In the genomic region with DNA sequence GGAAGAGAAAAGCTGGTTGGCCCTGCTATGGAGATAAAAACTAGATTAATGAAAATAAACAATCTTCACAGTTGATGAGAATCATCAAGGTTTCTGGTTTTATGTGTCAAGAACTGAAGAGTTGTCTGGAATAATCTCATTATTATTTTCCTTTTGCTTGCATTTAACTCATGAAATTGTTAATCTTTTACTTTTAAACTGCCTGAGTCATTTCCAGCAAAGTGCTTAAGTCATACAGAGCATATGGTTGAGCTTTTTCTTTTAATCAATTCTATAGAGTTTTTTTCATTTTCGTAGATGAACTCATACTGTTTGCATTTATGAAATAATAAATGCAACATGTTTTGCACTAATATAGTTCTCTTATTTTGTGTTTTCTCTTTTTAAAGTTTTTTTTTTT, we compare ENCODE assay signal across 23 cellular contexts.
DNase-seq lines count a peak whose midpoint lies in the region; FAIRE-seq and TF ChIP-seq lines count a peak whose summit lies in the region.
"Had no signal": no experiment of that assay in that cellular context is flagged by ENCODE, and none has a peak within 500 bp of the region (broad histone marks: within the 10 kb centered on the region; RNA-seq: fewer than 3 reads in every experiment).

No MANE protein-coding gene starts in this region.

- no peaks in the 10 kb centered on the region for H3K4me1 ChIP-seq in small intestine (ENCODE audit: control insufficient read depth in 2 of 2, insufficient read depth in 1 of 2, low read depth in 1 of 2, low read length in 1 of 2)
- H3K4me1 ChIP-seq: BLaER1 treated with 17β-estradiol and CSF1 and Interleukin-3, amounts not matched to agents 10 nM and 100 nM had no signal

- TF ChIP-seq CTCF in WERI-Rb-1 (IDR thresholded peaks at IDR 0.05; ENCODE audit: low read depth, low read length) = no peak

- no peaks in the 10 kb centered on the region for H3K9me3 ChIP-seq in WERI-Rb-1 (ENCODE audit: severe bottlenecking)
- no peaks in the 10 kb centered on the region for H3K9me3 ChIP-seq in small intestine (ENCODE audit: control insufficient read depth, low read depth)
- H3K9me3 ChIP-seq: BE2C; BLaER1 treated with 17β-estradiol and CSF1 and Interleukin-3, amounts not matched to agents 10 nM and 100 nM had no signal

- in situ Hi-C loops in ACHN (cut with HindIII; ENCODE audit: low pct_ligation_motif_present, low pct_unique_long_range_greater_than_20kb, low sequenced_read_pairs) = no loop called here

- H3K27ac ChIP-seq in WERI-Rb-1 (peak overlapping the region; percentile 13), small intestine (ENCODE audit: low read depth in 1 of 2, low read length in 1 of 2) (no peak overlapping the region)
- H3K27ac ChIP-seq: 22Rv1; BLaER1 treated with 17β-estradiol and CSF1 and Interleukin-3, amounts not matched to agents 10 nM and 100 nM; GM23248 had no signal

- no peaks in the 10 kb centered on the region for H3K27me3 ChIP-seq in WERI-Rb-1 (ENCODE audit: insufficient read depth, low read depth, severe bottlenecking)
- no peaks in the 10 kb centered on the region for H3K27me3 ChIP-seq in small intestine (ENCODE audit: control insufficient read depth in 2 of 2, insufficient read depth in 2 of 2, low read length in 2 of 2)
- H3K27me3 ChIP-seq: BE2C; BLaER1 treated with 17β-estradiol and CSF1 and Interleukin-3, amounts not matched to agents 10 nM and 100 nM had no signal

- DNase-seq in ACHN (peak; percentile 67), WERI-Rb-1 (no peak), kidney glomerular epithelial cell (lab: John Stamatoyannopoulos, UW) (peak; percentile 21), small intestine (no peak), DMS53 (lab: John Stamatoyannopoulos, UW) (no peak), EL (no peak), H4 (ENCODE audit: low spot score) (no peak)
- no peak for DNase-seq in activated CD8-positive, alpha-beta memory T cell treated with anti-CD3 and anti-CD28 coated beads, Interleukin-2, amount 50 U/mL, for 48 hours
- DNase-seq: AML-193; BE2C; Calu3; CD4-positive, alpha-beta T cell; CD8-positive, alpha-beta memory T cell; DND-41; GDM1; GM23248; H9 had no signal

- H3K36me3 ChIP-seq in WERI-Rb-1 (no peaks in the 10 kb centered on the region), small intestine (ENCODE audit: control insufficient read depth in 2 of 2, insufficient read depth in 2 of 2, low read length in 2 of 2) (no peaks in the 10 kb centered on the region)
- H3K36me3 ChIP-seq: BE2C; BLaER1 treated with 17β-estradiol and CSF1 and Interleukin-3, amounts not matched to agents 10 nM and 100 nM had no signal

- H3K4me3 ChIP-seq in WERI-Rb-1 (ENCODE audit: low read depth, low read length) (no peak overlapping the region), small intestine (ENCODE audit: low read depth in 1 of 2, low read length in 2 of 2) (no peak overlapping the region)
- H3K4me3 ChIP-seq: BLaER1 treated with 17β-estradiol and CSF1 and Interleukin-3, amounts not matched to agents 10 nM and 100 nM; GM12878; GM23248 had no signal

- FAIRE-seq in small intestine (lab: Jason Lieb, UNC) = peak; percentile 5
- FAIRE-seq: A204.1, GM12878, GM19239, H1 had no signal

- 48 to 62% (median 61%) methylated on average over 1 of the region's 1 CpG for WGBS in small intestine, 3 donors

Comparison
In these comparisons a context has a peak if more than half of its experiments do, and no peak if none do; other contexts are left out.
1. DNase-seq: peak in ACHN (single experiment) and kidney glomerular epithelial cell (single experiment); none in WERI-Rb-1 (single experiment), small intestine (single experiment), DMS53 (single experiment), activated CD8-positive, alpha-beta memory T cell treated with anti-CD3 and anti-CD28 coated beads, Interleukin-2, amount 50 U/mL, for 48 hours (single experiment), EL (single experiment) and H4 (single experiment).